Comparison of ENCODE assay signal across 27 cellular contexts in genomic region chrX:43664708-43665107, GRCh38.
"Had no signal": no experiment of that assay in that cellular context is flagged by ENCODE, and none has a peak within 500 bp of the region (broad histone marks: within the 10 kb centered on the region; RNA-seq: fewer than 3 reads in every experiment).

No MANE protein-coding gene starts in this region.

- H3K4me1 ChIP-seq: gastrocnemius medialis, psoas muscle, vagina had no signal

- H3K36me3 ChIP-seq: gastrocnemius medialis, heart left ventricle, thyroid gland, vagina had no signal

- H3K4me2 ChIP-seq: hepatocyte had no signal

- H3K4me3 ChIP-seq: dorsolateral prefrontal cortex, heart left ventricle, hepatocyte, lung, psoas muscle, skin epidermis, thyroid gland, vagina had no signal

- H3K36me3 Mint-ChIP-seq: memory B cell; naive thymus-derived CD8-positive, alpha-beta T cell had no signal

- H3K4me1 Mint-ChIP-seq: nephron progenitor cell had no signal

- H3K27ac ChIP-seq: dorsolateral prefrontal cortex, heart left ventricle, hepatocyte, psoas muscle, skin epidermis, thyroid gland, vagina had no signal

- H2AFZ ChIP-seq: hepatocyte had no signal

- H3K4me3 Mint-ChIP-seq: memory B cell; naive thymus-derived CD8-positive, alpha-beta T cell; nephron progenitor cell; stimulated activated naive CD8-positive, alpha-beta T cell treated with anti-CD3 and anti-CD28 coated beads, Interleukin-15, amount 100 ng/mL, for 72 hours had no signal

- ATAC-seq: gastrocnemius medialis; heart left ventricle; left cardiac atrium; left ventricle myocardium superior; naive thymus-derived CD8-positive, alpha-beta T cell; psoas muscle; right cardiac atrium; stimulated activated naive CD8-positive, alpha-beta T cell treated with anti-CD3 and anti-CD28 coated beads, Interleukin-15, amount 100 ng/mL, for 72 hours had no signal

- H3K27me3 Mint-ChIP-seq: stimulated activated naive CD8-positive, alpha-beta T cell treated with anti-CD3 and anti-CD28 coated beads, Interleukin-15, amount 100 ng/mL, for 72 hours had no signal

- H3K27ac Mint-ChIP-seq: memory B cell; naive thymus-derived CD8-positive, alpha-beta T cell; nephron progenitor cell; stimulated activated naive CD8-positive, alpha-beta T cell treated with anti-CD3 and anti-CD28 coated beads, Interleukin-15, amount 100 ng/mL, for 72 hours had no signal

- H3K27me3 ChIP-seq: gastrocnemius medialis, hepatocyte, vagina had no signal

- DNase-seq: cerebellar nuclear complex; dorsolateral prefrontal cortex; effector CD4-positive, alpha-beta T cell; foreskin fibroblast; gastrocnemius medialis; heart left ventricle; left cardiac atrium; left ventricle myocardium superior; naive thymus-derived CD8-positive, alpha-beta T cell; nephron progenitor cell; nucleus accumbens; posterior cingulate gyrus; psoas muscle; right cardiac atrium; stimulated activated CD4-positive, alpha-beta T cell treated with anti-CD3 and anti-CD28 coated beads, Interleukin-12 subunit alpha, Interleukin-12 subunit beta, amount 100 ng/mL, for 4 hours; stimulated activated CD4-positive, alpha-beta T cell treated with anti-CD3 and anti-CD28 coated beads, Interleukin-1b, Interleukin-23, amount 100 ng/mL, for 48 hours; stimulated activated CD4-positive, alpha-beta T cell treated with anti-CD3 and anti-CD28 coated beads, Interleukin-4, amount 100 ng/mL, for 1 hour; stimulated activated CD8-positive, alpha-beta memory T cell treated with anti-CD3 and anti-CD28 coated beads, Interleukin-4, amount 100 ng/mL, for 48 hours; stimulated activated naive CD4-positive, alpha-beta T cell; stimulated activated naive CD8-positive, alpha-beta T cell treated with anti-CD3 and anti-CD28 coated beads, Interleukin-15, amount 100 ng/mL, for 72 hours; thyroid gland; trophoblast cell had no signal

- H3K9me3 ChIP-seq: gastrocnemius medialis, heart left ventricle, psoas muscle, thyroid gland, vagina had no signal
